In genomic region chr19:12722566-12723382, GRCh38 we compare ENCODE assay signal across 1 cellular context.
A peak's percentile ranks its signal among the peaks of the same experiment; 100 is the strongest.
TF ChIP-seq lines count a peak whose summit lies in the region.

No MANE protein-coding gene starts in this region.

TF ChIP-seq in HepG2, 621 proteins besides CTCF, POLR2A, EP300 and RAD21 (continued from another document and continues in another):
- 0 out of 2 replicates have a peak, but pooled peaks have one; percentile 30 for TF ChIP-seq RERE (CRISPR knock-in tag; IDR thresholded peaks at IDR 0.05; ENCODE audit: low read depth)
- peak; percentile 75 for TF ChIP-seq LCORL (IDR thresholded peaks at IDR 0.05)
- TF ChIP-seq LCORL (CRISPR knock-in tag; IDR thresholded peaks at IDR 0.05), result no peak
- TF ChIP-seq ZC3H4 (CRISPR knock-in tag; IDR thresholded peaks at IDR 0.05; ENCODE audit: borderline replicate concordance), result peak; percentile 72; the same call in 1 of the 2 replicates
- no peak for TF ChIP-seq GRHL1 (CRISPR knock-in tag; conservative IDR thresholded peaks at IDR 0.05)
- TF ChIP-seq KLF6 (CRISPR knock-in tag; IDR thresholded peaks at IDR 0.05), result 0 out of 2 replicates have a peak, but pooled peaks have one; percentile 44
- no peak for TF ChIP-seq ZFY (CRISPR knock-in tag; IDR thresholded peaks at IDR 0.05)
- no peak for TF ChIP-seq ZNF382 (CRISPR knock-in tag; IDR thresholded peaks at IDR 0.05; ENCODE audit: borderline replicate concordance)
- peak; percentile 76 for TF ChIP-seq ZNF331 (CRISPR knock-in tag; IDR thresholded peaks at IDR 0.05)
- no peak for TF ChIP-seq LRRFIP1 (CRISPR knock-in tag; conservative IDR thresholded peaks at IDR 0.05)
- TF ChIP-seq ZNF550 (CRISPR knock-in tag; IDR thresholded peaks at IDR 0.05; ENCODE audit: borderline replicate concordance), result no peak
- TF ChIP-seq RELA (CRISPR knock-in tag; IDR thresholded peaks at IDR 0.05), result no peak
- TF ChIP-seq SSRP1 (CRISPR knock-in tag; IDR thresholded peaks at IDR 0.05), result no peak
- no peak for TF ChIP-seq ZNF775 (CRISPR knock-in tag; IDR thresholded peaks at IDR 0.05; ENCODE audit: borderline replicate concordance)
- TF ChIP-seq ZSCAN25 (CRISPR knock-in tag; IDR thresholded peaks at IDR 0.05), result no peak
- no peak for TF ChIP-seq MED8 (CRISPR knock-in tag; IDR thresholded peaks at IDR 0.05; ENCODE audit: insufficient replicate concordance)
- no peak for TF ChIP-seq ZNF276 (CRISPR knock-in tag; IDR thresholded peaks at IDR 0.05; ENCODE audit: low read depth)
- TF ChIP-seq FOXA1 (IDR thresholded peaks at IDR 0.05), result no peak
- no peak for TF ChIP-seq FOXA1 (CRISPR knock-in tag; IDR thresholded peaks at IDR 0.05)
- no peak for TF ChIP-seq ZMAT5 (CRISPR knock-in tag; IDR thresholded peaks at IDR 0.05; ENCODE audit: borderline replicate concordance, low read depth)
- TF ChIP-seq ZNF101 (CRISPR knock-in tag; IDR thresholded peaks at IDR 0.05; ENCODE audit: borderline replicate concordance, low read depth), result no peak
- TF ChIP-seq ZNF615 (CRISPR knock-in tag; IDR thresholded peaks at IDR 0.05; ENCODE audit: borderline replicate concordance), result no peak
- TF ChIP-seq ZBTB38 (CRISPR knock-in tag; IDR thresholded peaks at IDR 0.05), result 0 out of 2 replicates have a peak, but pooled peaks have one; percentile 38
- TF ChIP-seq ZNF644 (CRISPR knock-in tag; IDR thresholded peaks at IDR 0.05; ENCODE audit: low read depth), result no peak
- TF ChIP-seq ZNF772 (CRISPR knock-in tag; IDR thresholded peaks at IDR 0.05), result no peak
- no peak for TF ChIP-seq PITX1 (CRISPR knock-in tag; IDR thresholded peaks at IDR 0.05)
- no peak for TF ChIP-seq PTBP1 (IDR thresholded peaks at IDR 0.05; ENCODE audit: low read depth, low read length, poor library complexity, severe bottlenecking)
- no peak for TF ChIP-seq RBAK (CRISPR knock-in tag; IDR thresholded peaks at IDR 0.05)
- TF ChIP-seq ZNF205 (CRISPR knock-in tag; IDR thresholded peaks at IDR 0.05), result no peak
- no peak; the same call in 1 of the 2 replicates for TF ChIP-seq DR1 (CRISPR knock-in tag; IDR thresholded peaks at IDR 0.05)
- TF ChIP-seq ZNF792 (CRISPR knock-in tag; IDR thresholded peaks at IDR 0.05), result peak; percentile 71
- TF ChIP-seq ZBTB40 (IDR thresholded peaks at IDR 0.05), result no peak
- TF ChIP-seq ZBTB40 (CRISPR knock-in tag; IDR thresholded peaks at IDR 0.05), result peak; percentile 17; the same call in 1 of the 2 replicates
